ENCODE assay signal across 26 cellular contexts in genomic region chr14:77062261-77062660, GRCh38.
"Had no signal": no experiment of that assay in that cellular context is flagged by ENCODE, and none has a peak within 500 bp of the region (broad histone marks: within the 10 kb centered on the region; RNA-seq: fewer than 3 reads in every experiment).

No MANE protein-coding gene starts in this region.

- H3K9ac ChIP-seq: parathyroid adenoma had no signal

- H3K27me3 Mint-ChIP-seq: stimulated activated naive CD8-positive, alpha-beta T cell treated with anti-CD3 and anti-CD28 coated beads, Interleukin-15, amount 100 ng/mL, for 72 hours had no signal

- H3K27me3 ChIP-seq: adrenal gland, ascending aorta, colonic mucosa, dorsolateral prefrontal cortex, esophagus muscularis mucosa, gastrocnemius medialis, left lung, right lobe of liver, tibial artery had no signal

- FAIRE-seq: endothelial cell of umbilical vein, TTC549 had no signal

- H3K4me3 Mint-ChIP-seq: activated CD8-positive, alpha-beta T cell treated with anti-CD3 and anti-CD28 coated beads, Interleukin-2, amount 10 ng/mL, durations not matched to agents 7 days and 5 days; effector memory CD8-positive, alpha-beta T cell; nephron; stimulated activated effector memory CD8-positive, alpha-beta T cell treated with anti-CD3 and anti-CD28 coated beads, Interleukin-12 subunit alpha, Interleukin-12 subunit beta, amount 100 ng/mL, for 72 hours; stimulated activated naive CD8-positive, alpha-beta T cell treated with anti-CD3 and anti-CD28 coated beads, Interleukin-15, amount 100 ng/mL, for 72 hours had no signal

- DNase-seq: activated CD4-positive, alpha-beta T cell treated with anti-CD3 and anti-CD28 coated beads for 1 hour; activated CD4-positive, alpha-beta T cell treated with anti-CD3 and anti-CD28 coated beads, Interleukin-2, amount 50 U/mL, for 1 hour; activated CD8-positive, alpha-beta T cell treated with anti-CD3 and anti-CD28 coated beads, Interleukin-2, amount 10 ng/mL, durations not matched to agents 7 days and 5 days; activated gamma-delta T cell treated with Interleukin-2 at 50 U/mL for 16 hours; colonic mucosa; dorsolateral prefrontal cortex; effector memory CD8-positive, alpha-beta T cell; gastrocnemius medialis; hippocampal formation; kidney glomerular epithelial cell; left lung; mammary epithelial cell; right lobe of liver; stimulated activated CD4-positive, alpha-beta T cell treated with anti-CD3 and anti-CD28 coated beads, Interleukin-1b, Interleukin-23, amount 100 ng/mL, for 48 hours; stimulated activated naive CD8-positive, alpha-beta T cell treated with anti-CD3 and anti-CD28 coated beads, Interleukin-15, amount 100 ng/mL, for 72 hours had no signal

- H3K27ac ChIP-seq: adrenal gland, ascending aorta, colonic mucosa, esophagus muscularis mucosa, left lung, parathyroid adenoma, right lobe of liver, tibial artery had no signal

- ATAC-seq: activated CD8-positive, alpha-beta T cell treated with anti-CD3 and anti-CD28 coated beads, Interleukin-2, amount 10 ng/mL, durations not matched to agents 7 days and 5 days; activated naive CD4-positive, alpha-beta T cell treated with anti-CD3 and anti-CD28 coated beads, Interleukin-2, amount 50 U/mL, for 72 hours; effector memory CD8-positive, alpha-beta T cell; gastrocnemius medialis; left lung; right lobe of liver; stimulated activated effector memory CD8-positive, alpha-beta T cell treated with anti-CD3 and anti-CD28 coated beads, Interleukin-12 subunit alpha, Interleukin-12 subunit beta, amount 100 ng/mL, for 72 hours; stimulated activated naive CD8-positive, alpha-beta T cell treated with anti-CD3 and anti-CD28 coated beads, Interleukin-15, amount 100 ng/mL, for 72 hours had no signal

- H3K4me3 ChIP-seq: adrenal gland, ascending aorta, colonic mucosa, dorsolateral prefrontal cortex, esophagus muscularis mucosa, gastrocnemius medialis, left lung, right lobe of liver, skin epidermis, tibial artery had no signal

- H3K36me3 ChIP-seq: adrenal gland, ascending aorta, colonic mucosa, esophagus muscularis mucosa, gastrocnemius medialis, left lung, right lobe of liver, tibial artery had no signal

- H3K4me1 Mint-ChIP-seq: stimulated activated effector memory CD8-positive, alpha-beta T cell treated with anti-CD3 and anti-CD28 coated beads, Interleukin-12 subunit alpha, Interleukin-12 subunit beta, amount 100 ng/mL, for 72 hours; stimulated activated naive CD8-positive, alpha-beta T cell treated with anti-CD3 and anti-CD28 coated beads, Interleukin-15, amount 100 ng/mL, for 72 hours had no signal

- H3K79me2 ChIP-seq: parathyroid adenoma had no signal

- H3K9me3 Mint-ChIP-seq: activated naive CD4-positive, alpha-beta T cell treated with anti-CD3 and anti-CD28 coated beads, Interleukin-2, amount 50 U/mL, for 72 hours; effector memory CD8-positive, alpha-beta T cell; nephron; stimulated activated effector memory CD8-positive, alpha-beta T cell treated with anti-CD3 and anti-CD28 coated beads, Interleukin-12 subunit alpha, Interleukin-12 subunit beta, amount 100 ng/mL, for 72 hours; stimulated activated naive CD8-positive, alpha-beta T cell treated with anti-CD3 and anti-CD28 coated beads, Interleukin-15, amount 100 ng/mL, for 72 hours had no signal

- H3K27ac Mint-ChIP-seq: activated CD8-positive, alpha-beta T cell treated with anti-CD3 and anti-CD28 coated beads, Interleukin-2, amount 10 ng/mL, durations not matched to agents 7 days and 5 days; activated naive CD4-positive, alpha-beta T cell treated with anti-CD3 and anti-CD28 coated beads, Interleukin-2, amount 50 U/mL, for 72 hours; effector memory CD8-positive, alpha-beta T cell; nephron; stimulated activated naive CD8-positive, alpha-beta T cell treated with anti-CD3 and anti-CD28 coated beads, Interleukin-15, amount 100 ng/mL, for 72 hours had no signal

- H2AFZ ChIP-seq: parathyroid adenoma had no signal

- H3K36me3 Mint-ChIP-seq: activated naive CD4-positive, alpha-beta T cell treated with anti-CD3 and anti-CD28 coated beads, Interleukin-2, amount 50 U/mL, for 72 hours; stimulated activated effector memory CD8-positive, alpha-beta T cell treated with anti-CD3 and anti-CD28 coated beads, Interleukin-12 subunit alpha, Interleukin-12 subunit beta, amount 100 ng/mL, for 72 hours had no signal

- H3K4me1 ChIP-seq: ascending aorta, colonic mucosa, parathyroid adenoma, right lobe of liver, tibial artery had no signal

- H3K9me3 ChIP-seq: adrenal gland, ascending aorta, colonic mucosa, esophagus muscularis mucosa, gastrocnemius medialis, left lung, right lobe of liver, tibial artery had no signal
